Comparison of ENCODE assay signal across 7 cellular contexts in the genomic region with DNA sequence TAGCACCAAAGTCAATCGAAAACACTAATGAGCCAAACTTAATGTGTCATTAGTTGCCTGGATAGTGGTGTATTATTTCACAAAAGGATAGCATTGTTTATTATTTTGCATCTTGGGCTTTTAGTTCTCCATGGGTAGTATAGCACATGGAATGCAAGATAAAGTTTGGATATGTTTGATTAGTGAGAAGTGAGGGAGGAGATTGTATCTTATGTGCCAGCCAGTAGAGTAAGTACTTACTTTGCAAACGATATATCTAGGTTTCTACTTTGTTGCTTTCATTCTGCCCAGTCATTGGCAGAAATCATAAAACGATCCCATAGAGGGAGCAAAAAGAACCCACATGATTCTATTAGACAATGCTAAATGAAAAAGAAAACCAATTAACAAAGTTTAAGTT.
"Had no signal": no experiment of that assay in that cellular context is flagged by ENCODE, and none has a peak within 500 bp of the region (broad histone marks: within the 10 kb centered on the region; RNA-seq: fewer than 3 reads in every experiment).

No MANE protein-coding gene starts in this region.

- H3K4me3 ChIP-seq: GM12878 had no signal

- DNase-seq: GDM1, GF-D8 had no signal

- FAIRE-seq: G401.6, GM12891, GM12892, GM19239 had no signal
